Comparison of ENCODE assay signal across 9 cellular contexts in genomic region chr15:68431792-68432401, GRCh38. TPM values are rescaled to one million over a fixed set of nuclear protein-coding genes. Genes with fewer than 3 reads are reported as not detected.
DNase-seq lines count a peak whose midpoint lies in the region; ATAC-seq lines count a peak whose summit lies in the region.
"Had no signal": no experiment of that assay in that cellular context is flagged by ENCODE, and none has a peak within 500 bp of the region (broad histone marks: within the 10 kb centered on the region; RNA-seq: fewer than 3 reads in every experiment).

TSS of gene ITGA11 (minus strand) at chr15:68432163. CDS start at chr15:68432066, 97 bp downstream.

- no peak within 1 kb of the TSS for H3K9ac ChIP-seq in HUES48 (ENCODE audit: low read depth, low read length)

- no peaks in the 10 kb centered on the region for H3K36me3 ChIP-seq in HUES48 (ENCODE audit: control insufficient read depth, insufficient read depth, low read length)

- H3K27me3 ChIP-seq in HUES48 (ENCODE audit: control insufficient read depth, insufficient read depth, low read length): peaks cover 71% of the 10 kb centered on the region

- peak; percentile 55 for DNase-seq in COLO668 (lab: John Stamatoyannopoulos, UW; ENCODE audit: unreplicated experiment)
- peak; percentile 22 for DNase-seq in UCSD-AML1 (lab: John Stamatoyannopoulos, UW; ENCODE audit: unreplicated experiment)
- DNase-seq in Right ventricle myocardium superior: peak; percentile 88
- DNase-seq in posterior vena cava (ENCODE audit: low spot score): peak; percentile 90
- DNase-seq in NCI-H446 (lab: John Stamatoyannopoulos, UW): no peak

- H3K27ac ChIP-seq in HUES48 (ENCODE audit: low read depth, low read length): no peak within 1 kb of the TSS
- H3K27ac ChIP-seq: epithelial cell of prostate had no signal

- H3K4me1 ChIP-seq in HUES48 (ENCODE audit: control insufficient read depth, insufficient read depth, low read length): peaks cover 10% of the 10 kb centered on the region; the same call in 1 of the 2 replicates

- ATAC-seq in Right ventricle myocardium superior (ENCODE audit: poor library complexity) (peak; percentile 91), HG03571 (IDR thresholded peaks at IDR 0.05; ENCODE audit: unreplicated experiment) (no peak), HG03378 (IDR thresholded peaks at IDR 0.05; ENCODE audit: unreplicated experiment) (no peak)

- H3K9me3 ChIP-seq in HUES48 (ENCODE audit: control insufficient read depth, insufficient read depth, low read length): no peaks in the 10 kb centered on the region

- intact Hi-C loops in Right ventricle myocardium superior (cut with DNase I) (no loop called here), posterior vena cava (cut with DNase I) (no loop called here)

- peak within 1 kb of the TSS; percentile 66 for H3K4me3 ChIP-seq in HUES48 (ENCODE audit: low read depth, low read length)

RNA-seq across cellular contexts. Expression of gene ITGA11, which starts in this region (rescaled TPM):
- total RNA-seq in Right ventricle myocardium superior: 32.2 TPM
- 10 to 100 TPM; 23.1 to 62.5 TPM for total RNA-seq in posterior vena cava

Comparison
In these comparisons a context has a peak if more than half of its experiments do, and no peak if none do; other contexts are left out.
1. DNase-seq: peak in COLO668 (single experiment), UCSD-AML1 (single experiment), Right ventricle myocardium superior (single experiment) and posterior vena cava (single experiment); none in NCI-H446 (0 of 2).